Comparison of ENCODE assay signal across 13 cellular contexts in the genomic region with DNA sequence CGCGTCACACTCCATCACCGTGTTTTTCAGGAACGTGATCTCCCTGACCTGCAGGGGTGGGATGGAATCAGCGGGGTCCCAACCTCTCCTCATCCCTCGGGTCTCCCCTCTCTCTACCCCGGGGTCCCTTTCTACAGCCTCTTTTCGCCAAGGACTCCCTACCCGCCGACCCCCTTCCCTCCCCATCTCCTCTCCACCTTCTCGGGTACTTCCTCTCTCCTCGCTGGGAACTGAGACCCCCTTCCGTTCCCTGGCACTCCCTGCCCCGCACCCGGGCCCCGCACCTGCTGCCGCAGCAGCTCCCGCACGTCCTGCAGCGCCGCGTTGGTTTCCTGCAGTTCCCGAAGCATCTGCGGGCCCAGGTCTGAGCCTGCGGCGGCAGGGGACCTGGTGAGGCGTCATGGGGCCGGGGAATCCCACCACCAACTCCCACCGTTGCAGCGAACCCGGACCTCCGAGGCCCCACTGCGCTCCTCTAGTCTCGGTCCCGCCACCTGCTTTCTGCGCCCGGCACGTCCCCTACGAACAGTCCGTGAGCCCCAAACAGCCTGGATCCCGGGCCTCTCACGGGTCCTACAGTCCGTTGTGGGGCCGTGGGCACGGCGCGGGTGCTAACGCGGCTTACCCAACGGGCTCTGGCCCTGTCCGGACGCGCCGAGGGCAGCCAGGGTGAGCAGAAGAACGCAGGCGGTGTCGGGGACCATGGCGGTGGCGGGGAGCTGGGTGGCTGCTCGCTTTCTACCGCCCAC. TPM values are rescaled to one million over a fixed set of nuclear protein-coding genes. Genes with fewer than 3 reads are reported as not detected.
DNase-seq lines count a peak whose midpoint lies in the region; ATAC-seq and TF ChIP-seq lines count a peak whose summit lies in the region.
"Had no signal": no experiment of that assay in that cellular context is flagged by ENCODE, and none has a peak within 500 bp of the region (broad histone marks: within the 10 kb centered on the region; RNA-seq: fewer than 3 reads in every experiment).

A gene (minus strand): TSS at position 740 of the 749 bp plus-strand sequence. CDS start 36 bp downstream, at position 704.

- H3K36me3 ChIP-seq in HUES48 (ENCODE audit: control insufficient read depth, insufficient read depth, low read length), result no peaks in the 10 kb centered on the region
- H3K36me3 ChIP-seq in endodermal cell (ENCODE audit: control insufficient read depth, insufficient read depth, low read length), result no peaks in the 10 kb centered on the region
- no peaks in the 10 kb centered on the region for H3K36me3 ChIP-seq in neural progenitor cell
- no peaks in the 10 kb centered on the region for H3K36me3 ChIP-seq in colonic mucosa

- H3K27ac Mint-ChIP-seq in endodermal cell (no peak within 1 kb of the TSS), neural progenitor cell (no peak within 1 kb of the TSS)

- peaks cover 63% of the 10 kb centered on the region for H4K20me1 ChIP-seq in neural progenitor cell (ENCODE audit: low read depth)

- peak within 1 kb of the TSS; percentile 60 for H3K4me3 ChIP-seq in AG09309 (ENCODE audit: control insufficient read depth, low read depth, low read length)
- peak within 1 kb of the TSS; percentile 39 for H3K4me3 ChIP-seq in HUES48 (ENCODE audit: low read depth, low read length)
- no peak within 1 kb of the TSS for H3K4me3 ChIP-seq in endodermal cell (ENCODE audit: low read length)
- H3K4me3 ChIP-seq in neural progenitor cell, result peak within 1 kb of the TSS; percentile 34
- no peak within 1 kb of the TSS for H3K4me3 ChIP-seq in colonic mucosa

- H2AFZ ChIP-seq in neural progenitor cell (replicated peaks), result no peak within 1 kb of the TSS

- H3K4me1 Mint-ChIP-seq in endodermal cell (peaks cover 6% of the 10 kb centered on the region), neural progenitor cell (peaks cover 18% of the 10 kb centered on the region)

- TF ChIP-seq CTCF in AG09309 (IDR thresholded peaks at IDR 0.05; ENCODE audit: control insufficient read depth, insufficient read depth, low read depth, low read length, missing control alignments) (no peak), endodermal cell (conservative IDR thresholded peaks at IDR 0.05) (no peak), neural progenitor cell (IDR thresholded peaks at IDR 0.05) (no peak), colonic mucosa (IDR thresholded peaks at IDR 0.05) (no peak)

- H3K9ac ChIP-seq in HUES48 (ENCODE audit: low read depth, low read length) (no peak within 1 kb of the TSS), endodermal cell (ENCODE audit: extremely low read depth, low read length, poor library complexity, severe bottlenecking) (no peak within 1 kb of the TSS), neural progenitor cell (no peak within 1 kb of the TSS), colonic mucosa (ENCODE audit: low read depth in 2 of 2, low read length in 2 of 2) (peak within 1 kb of the TSS in 1 of 2 donors; percentile 43)

- H3K4me2 ChIP-seq in neural progenitor cell, result peak within 1 kb of the TSS; percentile 61

- H3K4me3 Mint-ChIP-seq in endodermal cell (peak within 1 kb of the TSS; percentile 44), neural progenitor cell (peak within 1 kb of the TSS; percentile 70)

- H3K4me1 ChIP-seq in HUES48 (ENCODE audit: control insufficient read depth, insufficient read depth, low read length), result no peaks in the 10 kb centered on the region; the same call in 1 of the 2 replicates
- H3K4me1 ChIP-seq in endodermal cell (ENCODE audit: control insufficient read depth, insufficient read depth, low read length), result no peaks in the 10 kb centered on the region
- peaks cover 7% of the 10 kb centered on the region for H3K4me1 ChIP-seq in neural progenitor cell
- H3K4me1 ChIP-seq in colonic mucosa, result peaks cover 11% of the 10 kb centered on the region

- DNase-seq in AG09309 (ENCODE audit: low read depth) (no peak), endodermal cell (peak; percentile 58), neural progenitor cell (ENCODE audit: low spot score) (peak; percentile 45), colonic mucosa (no peak)
- DNase-seq in stimulated activated CD8-positive, alpha-beta memory T cell treated with anti-CD3 and anti-CD28 coated beads, Interleukin-4, amount 100 ng/mL, for 48 hours, result no peak
- DNase-seq: activated CD4-positive, alpha-beta T cell treated with anti-CD3 and anti-CD28 coated beads, Interleukin-2, amount 50 U/mL, for 1 hour; cortex of kidney; GF-D8; midbrain had no signal

- H3K36me3 Mint-ChIP-seq in endodermal cell (ENCODE audit: low read depth) (no peaks in the 10 kb centered on the region), neural progenitor cell (peaks cover 5% of the 10 kb centered on the region)

- intact Hi-C loops in colonic mucosa (cut with DNase I), result no loop called here

- H3K27me3 ChIP-seq in HUES48 (ENCODE audit: control insufficient read depth, insufficient read depth, low read length) (peaks cover 98% of the 10 kb centered on the region), endodermal cell (ENCODE audit: control insufficient read depth, insufficient read depth, low read length, poor library complexity, severe bottlenecking) (peaks cover 100% of the 10 kb centered on the region), neural progenitor cell (peaks cover 100% of the 10 kb centered on the region), colonic mucosa (peaks cover 70% of the 10 kb centered on the region)

- H3F3A ChIP-seq in neural progenitor cell (ENCODE audit: low read depth), result peaks cover 19% of the 10 kb centered on the region

- 9 to 11% methylated on average over 22 to 61 of the region's 61 CpGs for WGBS in endodermal cell (ENCODE audit: insufficient coverage in 1 of 2, insufficient read length in 1 of 2), 2 experiments

- H3K27ac ChIP-seq in HUES48 (ENCODE audit: low read depth, low read length) (no peak within 1 kb of the TSS), endodermal cell (ENCODE audit: low read depth, low read length) (no peak within 1 kb of the TSS), neural progenitor cell (no peak within 1 kb of the TSS), colonic mucosa (no peak within 1 kb of the TSS)
- H3K27ac ChIP-seq: HL-60 had no signal

- H3K9me3 ChIP-seq in HUES48 (ENCODE audit: control insufficient read depth, insufficient read depth, low read length) (no peaks in the 10 kb centered on the region), endodermal cell (ENCODE audit: control insufficient read depth, low read length) (no peaks in the 10 kb centered on the region), neural progenitor cell (ENCODE audit: low read depth) (no peaks in the 10 kb centered on the region), colonic mucosa (no peaks in the 10 kb centered on the region)

- H3K27me3 Mint-ChIP-seq in endodermal cell (ENCODE audit: insufficient read depth) (peaks cover 98% of the 10 kb centered on the region), neural progenitor cell (ENCODE audit: insufficient read depth, low read depth) (peaks cover 84% of the 10 kb centered on the region)

- peaks cover 4% of the 10 kb centered on the region for H3K9me3 Mint-ChIP-seq in endodermal cell
- H3K9me3 Mint-ChIP-seq in neural progenitor cell, result peaks cover 9% of the 10 kb centered on the region

- no peaks in the 10 kb centered on the region for H3K79me2 ChIP-seq in neural progenitor cell (ENCODE audit: low read depth)

- ATAC-seq in GM19035 (IDR thresholded peaks at IDR 0.05; ENCODE audit: unreplicated experiment), result no peak
- ATAC-seq in HG02885 (IDR thresholded peaks at IDR 0.05; ENCODE audit: poor library complexity, unreplicated experiment), result no peak

RNA-seq across cellular contexts. Expression of the gene that starts here (rescaled TPM):
- total RNA-seq in endodermal cell (not detected), neural progenitor cell (ENCODE audit: low replicate concordance) (not detected in 2 replicates), colonic mucosa (under 1 TPM in 1 of 2 donors, not detected in 1; 0.13 TPM)
- 0.96 TPM for polyA plus RNA-seq in endodermal cell (2013, experiment 1 of 2)
- polyA plus RNA-seq in endodermal cell (2013, experiment 2 of 2), result 1.8 TPM

Comparison
In these comparisons a context has a peak if more than half of its experiments do, and no peak if none do; other contexts are left out.
1. Peak in DNase-seq, H3K4me3 ChIP-seq and H3K4me2 ChIP-seq in neural progenitor cell; RNA of the gene not detected or under 1 TPM.
2. H3K4me3 ChIP-seq: peak in AG09309 (single experiment) and HUES48 (single experiment); none in endodermal cell (single experiment) and colonic mucosa (single experiment).